In genomic region chr3:53624467-53624866, GRCh38 we compare ENCODE assay signal across 14 cellular contexts.
"Had no signal": no experiment of that assay in that cellular context is flagged by ENCODE, and none has a peak within 500 bp of the region (broad histone marks: within the 10 kb centered on the region; RNA-seq: fewer than 3 reads in every experiment).

No MANE protein-coding gene starts in this region.

- H3K27me3 ChIP-seq: ascending aorta, breast epithelium had no signal

- H3K27ac Mint-ChIP-seq: activated T-helper 1 cell treated with anti-CD3 and anti-CD28 coated beads, Interleukin-12 subunit alpha, Interleukin-12 subunit beta, Interleukin-2, Interleukin-4 antibody, amounts not matched to agents 30 ng/mL and 10 ng/mL and 1 ng/mL, durations not matched to agents 14 hours and 24 hours and 36 hours; dendritic cell treated with granulocyte-macrophage colony-stimulating factor and Interleukin-4, amounts not matched to agents 40 ng/mL and 50 ng/mL, for 4 days; effector memory CD8-positive, alpha-beta T cell; stimulated activated naive CD8-positive, alpha-beta T cell treated with anti-CD3 and anti-CD28 coated beads, Interleukin-15, Interleukin-2, amounts not matched to agents 100 ng/mL and 50 ng/mL, for 24 hours had no signal

- H3K4me1 ChIP-seq: ascending aorta, breast epithelium, heart left ventricle had no signal

- DNase-seq: activated CD4-positive, CD25-positive, alpha-beta regulatory T cell treated with anti-CD3 and anti-CD28 coated beads, Interleukin-2, amount 50 U/mL, for 72 hours; cerebellar nuclear complex; effector memory CD8-positive, alpha-beta T cell; foreskin melanocyte; heart left ventricle; left cardiac atrium; midbrain had no signal

- H3K27ac ChIP-seq: ascending aorta, breast epithelium, heart left ventricle had no signal

- H3K36me3 ChIP-seq: ascending aorta, breast epithelium, heart left ventricle had no signal

- H3K9me3 ChIP-seq: ascending aorta, breast epithelium, heart left ventricle had no signal

- H3K9me3 Mint-ChIP-seq: activated T-helper 1 cell treated with anti-CD3 and anti-CD28 coated beads, Interleukin-12 subunit alpha, Interleukin-12 subunit beta, Interleukin-2, Interleukin-4 antibody, amounts not matched to agents 30 ng/mL and 10 ng/mL and 1 ng/mL, durations not matched to agents 14 hours and 24 hours and 36 hours; dendritic cell treated with granulocyte-macrophage colony-stimulating factor and Interleukin-4, amounts not matched to agents 40 ng/mL and 50 ng/mL, for 4 days; effector memory CD8-positive, alpha-beta T cell; neural crest cell; stimulated activated naive CD8-positive, alpha-beta T cell treated with anti-CD3 and anti-CD28 coated beads, Interleukin-15, Interleukin-2, amounts not matched to agents 100 ng/mL and 50 ng/mL, for 24 hours had no signal

- ATAC-seq: effector memory CD8-positive, alpha-beta T cell; heart left ventricle; left cardiac atrium; sciatic nerve had no signal

- H3K4me3 Mint-ChIP-seq: activated T-helper 1 cell treated with anti-CD3 and anti-CD28 coated beads, Interleukin-12 subunit alpha, Interleukin-12 subunit beta, Interleukin-2, Interleukin-4 antibody, amounts not matched to agents 30 ng/mL and 10 ng/mL and 1 ng/mL, durations not matched to agents 14 hours and 24 hours and 36 hours; dendritic cell treated with granulocyte-macrophage colony-stimulating factor and Interleukin-4, amounts not matched to agents 40 ng/mL and 50 ng/mL, for 4 days; effector memory CD8-positive, alpha-beta T cell; neural crest cell; stimulated activated naive CD8-positive, alpha-beta T cell treated with anti-CD3 and anti-CD28 coated beads, Interleukin-15, Interleukin-2, amounts not matched to agents 100 ng/mL and 50 ng/mL, for 24 hours had no signal

- H3K4me3 ChIP-seq: ascending aorta, breast epithelium, heart left ventricle had no signal
